In the genomic region with DNA sequence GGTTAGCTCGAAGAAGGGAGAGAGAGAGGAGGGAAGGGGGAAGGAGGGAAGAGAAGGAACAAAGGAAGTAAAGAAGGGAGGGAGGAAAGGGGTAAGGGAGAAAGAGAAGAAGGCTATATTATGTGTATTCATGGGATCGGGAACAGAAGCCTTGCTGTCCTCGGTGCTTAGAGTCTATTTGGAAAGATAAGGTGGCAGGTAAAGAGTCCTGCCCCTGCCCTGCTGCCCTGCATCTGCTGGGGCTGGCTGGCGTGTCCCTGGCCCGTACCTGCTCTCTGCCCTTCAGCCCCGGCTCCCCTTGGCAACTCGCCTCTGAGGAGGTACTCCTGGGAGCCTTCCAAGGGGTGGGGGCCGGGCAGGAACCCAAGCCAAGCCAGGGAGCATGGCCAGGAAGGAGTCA, we compare ENCODE assay signal across 10 cellular contexts. TPM values are rescaled to one million over a fixed set of nuclear protein-coding genes. Genes with fewer than 3 reads are reported as not detected.
A peak's percentile ranks its signal among the peaks of the same experiment; 100 is the strongest.
DNase-seq lines count a peak whose midpoint lies in the region; ATAC-seq and TF ChIP-seq lines count a peak whose summit lies in the region.
"Had no signal": no experiment of that assay in that cellular context is flagged by ENCODE, and none has a peak within 500 bp of the region (broad histone marks: within the 10 kb centered on the region; RNA-seq: fewer than 3 reads in every experiment).

No MANE protein-coding gene starts in this region.

- H3K9me3 ChIP-seq in BLaER1: no peaks in the 10 kb centered on the region
- no peaks in the 10 kb centered on the region for H3K9me3 ChIP-seq in neuronal stem cell (replicated peaks in 1 of 2; ENCODE audit: control insufficient read depth in 2 of 2, insufficient read depth in 1 of 2, low read depth in 1 of 2, low read length in 2 of 2)

- H3K14ac ChIP-seq in neuronal stem cell (ENCODE audit: low read length): no peak overlapping the region

- peaks cover 94% of the 10 kb centered on the region for H3K4me1 ChIP-seq in BLaER1
- peaks cover 34 to 57% of the 10 kb centered on the region in 2 donors for H3K4me1 ChIP-seq in neuronal stem cell (ENCODE audit: control insufficient read depth in 2 of 2, insufficient read depth in 1 of 2, low read depth in 1 of 2, low read length in 2 of 2)

- no peak overlapping the region for H2BK12ac ChIP-seq in neuronal stem cell (ENCODE audit: low read length)

- H3K27ac ChIP-seq in BLaER1 (peak overlapping the region; percentile 92), neuronal stem cell (replicated peaks; ENCODE audit: low read length) (no peak overlapping the region)
- H3K27ac ChIP-seq: brain microvascular endothelial cell had no signal

- H3K4me2 ChIP-seq in BLaER1: peak overlapping the region; percentile 96
- H3K4me2 ChIP-seq in neuronal stem cell (ENCODE audit: insufficient read depth, low read length, poor library complexity, severe bottlenecking): no peak overlapping the region

- H3K79me1 ChIP-seq in neuronal stem cell (ENCODE audit: low read depth, low read length): no peaks in the 10 kb centered on the region

- no peak overlapping the region for H4K91ac ChIP-seq in neuronal stem cell (ENCODE audit: low read depth, low read length, poor library complexity)

- no peak overlapping the region for H2AK5ac ChIP-seq in neuronal stem cell (ENCODE audit: low read depth, low read length)

- no peaks in the 10 kb centered on the region for H3K27me3 ChIP-seq in BLaER1
- no peaks in the 10 kb centered on the region for H3K27me3 ChIP-seq in neuronal stem cell (ENCODE audit: control insufficient read depth in 3 of 3, insufficient read depth in 3 of 3, low read depth in 1 of 3, low read length in 3 of 3)
- H3K27me3 ChIP-seq: brain microvascular endothelial cell had no signal

- no peak for ATAC-seq in activated T-cell treated with anti-CD3 and anti-CD28 coated beads, Interleukin-2, amount 50 U/mL, for 72 hours (replicated peaks in 1 of 2)
- ATAC-seq: naive thymus-derived CD8-positive, alpha-beta T cell had no signal

- no peak for TF ChIP-seq CTCF in endothelial cell (IDR thresholded peaks at IDR 0.05; ENCODE audit: unreplicated experiment)

- H3K9ac ChIP-seq in BLaER1 (peak overlapping the region; percentile 66), neuronal stem cell (ENCODE audit: low read depth, low read length, poor library complexity) (peak overlapping the region; percentile 35)

- no peak overlapping the region for H3K23ac ChIP-seq in neuronal stem cell (ENCODE audit: low read depth, low read length, poor library complexity)

- no peak overlapping the region for H2AFZ ChIP-seq in neuronal stem cell (ENCODE audit: low read length)

- H3K27ac Mint-ChIP-seq in endothelial cell (ENCODE audit: unreplicated experiment): peak overlapping the region; percentile 76
- H3K27ac Mint-ChIP-seq in activated T-cell treated with anti-CD3 and anti-CD28 coated beads, Interleukin-2, amount 50 U/mL, for 72 hours: no peak overlapping the region
- H3K27ac Mint-ChIP-seq: naive thymus-derived CD8-positive, alpha-beta T cell had no signal

- H3K36me3 Mint-ChIP-seq in endothelial cell (ENCODE audit: low read depth, unreplicated experiment): peaks cover 10% of the 10 kb centered on the region
- no peaks in the 10 kb centered on the region for H3K36me3 Mint-ChIP-seq in activated T-cell treated with anti-CD3 and anti-CD28 coated beads, Interleukin-2, amount 50 U/mL, for 72 hours (ENCODE audit: insufficient read depth in 2 of 2)
- H3K36me3 Mint-ChIP-seq: naive thymus-derived CD8-positive, alpha-beta T cell had no signal

- no peaks in the 10 kb centered on the region for H3K36me3 ChIP-seq in BLaER1
- no peaks in the 10 kb centered on the region for H3K36me3 ChIP-seq in neuronal stem cell (replicated peaks in 1 of 2; ENCODE audit: control insufficient read depth in 2 of 2, insufficient read depth in 2 of 2, low read length in 2 of 2)
- H3K36me3 ChIP-seq: brain microvascular endothelial cell had no signal

- H3K4me3 Mint-ChIP-seq in endothelial cell (ENCODE audit: unreplicated experiment): no peak overlapping the region
- no peak overlapping the region for H3K4me3 Mint-ChIP-seq in activated T-cell treated with anti-CD3 and anti-CD28 coated beads, Interleukin-2, amount 50 U/mL, for 72 hours
- H3K4me3 Mint-ChIP-seq: naive thymus-derived CD8-positive, alpha-beta T cell had no signal

- no peaks in the 10 kb centered on the region for H4K20me1 ChIP-seq in BLaER1

- peaks cover 81% of the 10 kb centered on the region for H3K4me1 Mint-ChIP-seq in endothelial cell (ENCODE audit: unreplicated experiment)
- H3K4me1 Mint-ChIP-seq in activated T-cell treated with anti-CD3 and anti-CD28 coated beads, Interleukin-2, amount 50 U/mL, for 72 hours (ENCODE audit: low read depth): peaks cover 24% of the 10 kb centered on the region

- no peak overlapping the region for H2BK15ac ChIP-seq in neuronal stem cell (ENCODE audit: low read length)

- H3K27me3 Mint-ChIP-seq in endothelial cell (ENCODE audit: unreplicated experiment): peaks cover 19% of the 10 kb centered on the region
- H3K27me3 Mint-ChIP-seq in activated T-cell treated with anti-CD3 and anti-CD28 coated beads, Interleukin-2, amount 50 U/mL, for 72 hours (ENCODE audit: low read depth): peaks cover 6% of the 10 kb centered on the region

- H2BK120ac ChIP-seq in neuronal stem cell (ENCODE audit: low read depth, low read length): no peak overlapping the region

- H3K4ac ChIP-seq in neuronal stem cell (ENCODE audit: low read length): no peak overlapping the region

- H3K18ac ChIP-seq in neuronal stem cell (ENCODE audit: low read length): peak overlapping the region; percentile 67

- WGBS in neuronal stem cell (ENCODE audit: extremely low coverage in 2 of 2, insufficient read length in 2 of 2, insufficient replicate concordance in 1 of 2), 2 donors: no CpG with 5 or more reads among the region's 8 CpGs

- H2BK5ac ChIP-seq in neuronal stem cell (ENCODE audit: low read length): no peak overlapping the region

- H3K4me3 ChIP-seq in BLaER1 (no peak overlapping the region; the same call in 1 of the 2 replicates), neuronal stem cell (ENCODE audit: low read length in 2 of 2) (no peak overlapping the region)

- peak; percentile 76 for DNase-seq in NCI-H1105 treated with DMSO at 0.1 percent for 48 hours (lab: John Stamatoyannopoulos, UW)
- DNase-seq in endothelial cell (ENCODE audit: low spot score): no peak
- DNase-seq in neuronal stem cell (ENCODE audit: low spot score): no peak
- no peak for DNase-seq in NCI-H2107 (lab: John Stamatoyannopoulos, UW)
- DNase-seq in activated T-cell treated with anti-CD3 and anti-CD28 coated beads, Interleukin-2, amount 50 U/mL, for 72 hours: no peak
- DNase-seq in activated gamma-delta T cell treated with Interleukin-2 at 50 U/mL for 16 hours: no peak
- no peak for DNase-seq in cerebellar cortex (ENCODE audit: low spot score)
- DNase-seq: brain microvascular endothelial cell; naive thymus-derived CD8-positive, alpha-beta T cell had no signal

- no peaks in the 10 kb centered on the region for H3K9me3 Mint-ChIP-seq in endothelial cell (ENCODE audit: unreplicated experiment)
- no peaks in the 10 kb centered on the region for H3K9me3 Mint-ChIP-seq in activated T-cell treated with anti-CD3 and anti-CD28 coated beads, Interleukin-2, amount 50 U/mL, for 72 hours
- H3K9me3 Mint-ChIP-seq: naive thymus-derived CD8-positive, alpha-beta T cell had no signal

- H4K8ac ChIP-seq in neuronal stem cell (ENCODE audit: low read depth, low read length): no peak overlapping the region

RNA-seq across cellular contexts. Expression of gene PCDH1, which starts 36.8 kb away (rescaled TPM):
- 140 TPM for total RNA-seq in endothelial cell (ENCODE audit: unreplicated experiment)
- polyA plus RNA-seq in neuronal stem cell (2013, experiment 1 of 2): 7.6 TPM
- polyA plus RNA-seq in neuronal stem cell (2013, experiment 2 of 2): 7.7 TPM
- under 1 TPM in 1 of 2 donors, not detected in 1; 0.25 TPM for total RNA-seq in activated T-cell treated with anti-CD3 and anti-CD28 coated beads, Interleukin-2, amount 50 U/mL, for 72 hours
- total RNA-seq: naive thymus-derived CD8-positive, alpha-beta T cell had no signal

Comparison
In these comparisons a context has a peak if more than half of its experiments do, and no peak if none do; other contexts are left out.
1. RNA of gene PCDH1, which starts 36.8 kb away (total RNA-seq): 140 TPM in endothelial cell (single experiment); 0.25 TPM in activated T-cell treated with anti-CD3 and anti-CD28 coated beads, Interleukin-2, amount 50 U/mL, for 72 hours; every median in the first group is over 100 times any median in the second.